ENCODE assay signal across 28 cellular contexts in the genomic region with DNA sequence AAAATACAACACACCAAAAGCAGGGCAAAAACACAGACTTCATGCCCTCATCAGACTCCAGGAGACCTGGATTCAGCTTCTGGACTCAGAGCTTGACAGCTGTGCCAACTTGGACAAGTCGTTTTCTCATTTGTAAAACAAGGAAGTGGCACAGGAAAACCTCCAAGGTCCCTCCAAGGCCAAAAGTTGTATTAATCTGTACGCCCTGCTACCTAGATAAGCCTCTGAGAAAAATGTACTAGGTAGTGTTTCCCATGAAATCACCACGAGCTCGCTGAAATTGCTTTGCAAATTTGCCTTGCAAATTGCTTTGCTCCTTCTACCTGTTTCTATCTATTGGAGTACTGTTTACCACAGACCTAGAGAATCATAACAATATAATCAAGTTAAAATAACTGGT.
DNase-seq lines count a peak whose midpoint lies in the region; ATAC-seq, FAIRE-seq and TF ChIP-seq lines count a peak whose summit lies in the region.
"Had no signal": no experiment of that assay in that cellular context is flagged by ENCODE, and none has a peak within 500 bp of the region (broad histone marks: within the 10 kb centered on the region; RNA-seq: fewer than 3 reads in every experiment).

No MANE protein-coding gene starts in this region.

- H3K4me2 ChIP-seq in BLaER1 treated with 17β-estradiol and CSF1 and Interleukin-3, amounts not matched to agents 10 nM and 100 nM: peak overlapping the region; percentile 68 to 93 (median 85)
- no peak overlapping the region for H3K4me2 ChIP-seq in osteoblast (ENCODE audit: insufficient read depth, low read length)

- H3K27me3 ChIP-seq in BLaER1 treated with 17β-estradiol and CSF1 and Interleukin-3, amounts not matched to agents 10 nM and 100 nM: no peaks in the 10 kb centered on the region
- H3K27me3 ChIP-seq in osteoblast (ENCODE audit: insufficient read depth, low read length): peaks cover 7% of the 10 kb centered on the region
- H3K27me3 ChIP-seq: BE2C, Peyer's patch had no signal

- no peak overlapping the region for H2AFZ ChIP-seq in osteoblast (ENCODE audit: low read length)

- ATAC-seq in GM19397 (IDR thresholded peaks at IDR 0.05; ENCODE audit: unreplicated experiment): peak; percentile 50
- ATAC-seq: right cardiac atrium; stimulated activated effector memory CD8-positive, alpha-beta T cell treated with anti-CD3 and anti-CD28 coated beads, Interleukin-12 subunit alpha, Interleukin-12 subunit beta, amount 100 ng/mL, for 72 hours had no signal

- H3K4me1 ChIP-seq in BLaER1 treated with 17β-estradiol and CSF1 and Interleukin-3, amounts not matched to agents 10 nM and 100 nM: peaks cover 60 to 68% (median 63%) of the 10 kb centered on the region in 10 experiments
- H3K4me1 ChIP-seq in osteoblast (ENCODE audit: insufficient read depth, low read length): no peaks in the 10 kb centered on the region
- H3K4me1 ChIP-seq: Peyer's patch had no signal

- H3K79me2 ChIP-seq in osteoblast (ENCODE audit: insufficient read depth, low read length): no peaks in the 10 kb centered on the region

- H3K9me3 ChIP-seq in BLaER1 treated with 17β-estradiol and CSF1 and Interleukin-3, amounts not matched to agents 10 nM and 100 nM (replicated peaks in 1 of 11): peaks cover 10 to 21% (median 17%) of the 10 kb centered on the region in 11 experiments
- H3K9me3 ChIP-seq in osteoblast (ENCODE audit: low read depth, low read length): peaks cover 2% of the 10 kb centered on the region
- H3K9me3 ChIP-seq: BE2C, Peyer's patch had no signal

- FAIRE-seq in GM12891 (lab: Jason Lieb, UNC): no peak

- 0 out of 22 replicates have a peak, but pooled peaks cover 0 to 5% (median 0%) of the 10 kb centered on the region in 11 experiments for H3K36me3 ChIP-seq in BLaER1 treated with 17β-estradiol and CSF1 and Interleukin-3, amounts not matched to agents 10 nM and 100 nM
- H3K36me3 ChIP-seq in osteoblast (ENCODE audit: insufficient read depth, low read length): no peaks in the 10 kb centered on the region
- H3K36me3 ChIP-seq: BE2C, Peyer's patch had no signal

- no peak for TF ChIP-seq POLR2A in GM12891 (IDR thresholded peaks at IDR 0.05; ENCODE audit: low read depth, low read length)

- H3K4me3 ChIP-seq in BLaER1 treated with 17β-estradiol and CSF1 and Interleukin-3, amounts not matched to agents 10 nM and 100 nM: no peak overlapping the region
- no peak overlapping the region for H3K4me3 ChIP-seq in osteoblast (ENCODE audit: insufficient read depth, low read length)
- H3K4me3 ChIP-seq: lung, Peyer's patch had no signal

- DNase-seq in NCI-H345 treated with DMSO at 0.1 percent for 48 hours (lab: John Stamatoyannopoulos, UW; ENCODE audit: unreplicated experiment) (peak; percentile 27), islet precursor cell (peak; percentile 29), posterior vena cava (ENCODE audit: low spot score) (no peak), osteoblast (ENCODE audit: insufficient read length, low spot score, missing footprints) (no peak), GM12891 (ENCODE audit: insufficient read length, low spot score) (no peak)
- no peak for DNase-seq in activated CD8-positive, alpha-beta memory T cell treated with anti-CD3 and anti-CD28 coated beads for 24 hours
- DNase-seq: ACHN; activated CD4-positive, alpha-beta T cell treated with anti-CD3 and anti-CD28 coated beads, Interleukin-2, amount 10 ng/mL, durations not matched to agents 24 days and 14 days; activated naive CD4-positive, alpha-beta T cell treated with anti-CD3 and anti-CD28 coated beads for 36 hours; activated T-cell treated with anti-CD3 and anti-CD28 coated beads, Interleukin-2, amount 50 U/mL, for 48 hours; BE2C; effector CD8-positive, alpha-beta T cell; H9; IMR-90; kidney glomerular epithelial cell; NCI-H510A; nephron progenitor cell; Peyer's patch; right cardiac atrium; stimulated activated CD4-positive, alpha-beta T cell treated with anti-CD3 and anti-CD28 coated beads, Interleukin-4, amount 100 ng/mL, for 24 hours; substantia nigra; SW 1271; T1000 had no signal

- H3K9ac ChIP-seq in BLaER1 treated with 17β-estradiol and CSF1 and Interleukin-3, amounts not matched to agents 10 nM and 100 nM: peak overlapping the region in 2 of 11 experiments; percentile 13 to 51; a peak in 5 of 22 replicates

- peak overlapping the region in 9 of 11 experiments; percentile 0 to 59 (median 48); a peak in 10 of 22 replicates for H3K27ac ChIP-seq in BLaER1 treated with 17β-estradiol and CSF1 and Interleukin-3, amounts not matched to agents 10 nM and 100 nM
- H3K27ac ChIP-seq in osteoblast (ENCODE audit: low read depth, low read length): no peak overlapping the region
- H3K27ac ChIP-seq: epithelial cell of prostate, Peyer's patch had no signal

- no peak for TF ChIP-seq CTCF in osteoblast (IDR thresholded peaks at IDR 0.05; ENCODE audit: extremely low read depth, low read depth, low read length)

- intact Hi-C loops in posterior vena cava (cut with DNase I): no loop called here

- H4K20me1 ChIP-seq in BLaER1 treated with 17β-estradiol and CSF1 and Interleukin-3, amounts not matched to agents 10 nM and 100 nM: no peaks in the 10 kb centered on the region
- H4K20me1 ChIP-seq in osteoblast (ENCODE audit: insufficient read depth, low read length): no peaks in the 10 kb centered on the region

TF ChIP-seq in GM12891, 5 proteins besides CTCF, POLR2A, EP300 and RAD21:
- TF ChIP-seq POLR2AphosphoS5 (IDR thresholded peaks at IDR 0.05; ENCODE audit: low read depth, low read length): no peak
- no peak for TF ChIP-seq SPI1 (IDR thresholded peaks at IDR 0.05; ENCODE audit: low read depth, low read length)
- no peak for TF ChIP-seq TAF1 (IDR thresholded peaks at IDR 0.05; ENCODE audit: low read depth, low read length)
- TF ChIP-seq PAX5 (IDR thresholded peaks at IDR 0.05; ENCODE audit: insufficient read depth, low read length, severe bottlenecking): no peak
- no peak for TF ChIP-seq POU2F2 (IDR thresholded peaks at IDR 0.05; ENCODE audit: low read depth, low read length)

Comparison
In these comparisons a context has a peak if more than half of its experiments do, and no peak if none do; other contexts are left out.
1. DNase-seq: peak in NCI-H345 treated with DMSO at 0.1 percent for 48 hours (single experiment) and islet precursor cell (single experiment); none in posterior vena cava (single experiment), osteoblast (single experiment), GM12891 (single experiment) and activated CD8-positive, alpha-beta memory T cell treated with anti-CD3 and anti-CD28 coated beads for 24 hours (single experiment).